9 cellular contexts compared by ENCODE assay signal in genomic region chr2:237604960-237605359, GRCh38. TPM values are rescaled to one million over a fixed set of nuclear protein-coding genes. Genes with fewer than 3 reads are reported as not detected.
DNase-seq lines count a peak whose midpoint lies in the region; ATAC-seq and TF ChIP-seq lines count a peak whose summit lies in the region.
"Had no signal": no experiment of that assay in that cellular context is flagged by ENCODE, and none has a peak within 500 bp of the region (broad histone marks: within the 10 kb centered on the region; RNA-seq: fewer than 3 reads in every experiment).

No MANE protein-coding gene starts in this region.

- no peak overlapping the region for H2BK12ac ChIP-seq in neuronal stem cell (ENCODE audit: low read length)

- no peak overlapping the region for H3K14ac ChIP-seq in neuronal stem cell (ENCODE audit: low read length)

- peaks cover 6 to 11% of the 10 kb centered on the region in 2 donors for H3K4me1 ChIP-seq in neuronal stem cell (ENCODE audit: control insufficient read depth in 2 of 2, insufficient read depth in 1 of 2, low read depth in 1 of 2, low read length in 2 of 2)

- H2BK120ac ChIP-seq in neuronal stem cell (ENCODE audit: low read depth, low read length): no peak overlapping the region

- H3K36me3 Mint-ChIP-seq in chondrocyte (ENCODE audit: low read depth): no peaks in the 10 kb centered on the region

- no peak overlapping the region for H3K27ac Mint-ChIP-seq in chondrocyte (ENCODE audit: unreplicated experiment)

- H3K18ac ChIP-seq in neuronal stem cell (ENCODE audit: low read length): peak overlapping the region; percentile 32

- H3K4me3 Mint-ChIP-seq in chondrocyte (ENCODE audit: unreplicated experiment): no peak overlapping the region

- peaks cover 3 to 6% of the 10 kb centered on the region in 2 donors for H3K9me3 ChIP-seq in neuronal stem cell (replicated peaks in 1 of 2; ENCODE audit: control insufficient read depth in 2 of 2, insufficient read depth in 1 of 2, low read depth in 1 of 2, low read length in 2 of 2)

- peaks cover 21% of the 10 kb centered on the region for H3K4me1 Mint-ChIP-seq in chondrocyte (ENCODE audit: low read depth)

- no peak overlapping the region for H3K27ac ChIP-seq in neuronal stem cell (replicated peaks; ENCODE audit: low read length)

- no peak overlapping the region for H2BK5ac ChIP-seq in neuronal stem cell (ENCODE audit: low read length)

- no peak overlapping the region for H4K8ac ChIP-seq in neuronal stem cell (ENCODE audit: low read depth, low read length)

- no peaks in the 10 kb centered on the region for H3K9me3 Mint-ChIP-seq in chondrocyte (ENCODE audit: low read depth)

- no peak overlapping the region for H3K4me2 ChIP-seq in neuronal stem cell (ENCODE audit: insufficient read depth, low read length, poor library complexity, severe bottlenecking)

- H4K91ac ChIP-seq in neuronal stem cell (ENCODE audit: low read depth, low read length, poor library complexity): no peak overlapping the region

- WGBS in neuronal stem cell (ENCODE audit: extremely low coverage in 2 of 2, insufficient read length in 2 of 2, insufficient replicate concordance in 1 of 2), 2 donors: no CpG with 5 or more reads among the region's 9 CpGs

- no peak overlapping the region for H2AK5ac ChIP-seq in neuronal stem cell (ENCODE audit: low read depth, low read length)

- no peaks in the 10 kb centered on the region for H3K27me3 Mint-ChIP-seq in chondrocyte (ENCODE audit: low read depth)

- H3K4ac ChIP-seq in neuronal stem cell (ENCODE audit: low read length): no peak overlapping the region

- H3K23ac ChIP-seq in neuronal stem cell (ENCODE audit: low read depth, low read length, poor library complexity): peak overlapping the region; percentile 8

- no peak overlapping the region for H3K4me3 ChIP-seq in neuronal stem cell (ENCODE audit: low read length in 2 of 2)

- H3K79me1 ChIP-seq in neuronal stem cell (ENCODE audit: low read depth, low read length): no peaks in the 10 kb centered on the region

- H2BK15ac ChIP-seq in neuronal stem cell (ENCODE audit: low read length): no peak overlapping the region

- peak; percentile 49 for TF ChIP-seq CTCF in chondrocyte (IDR thresholded peaks at IDR 0.05)

- no peaks in the 10 kb centered on the region for H3K36me3 ChIP-seq in neuronal stem cell (replicated peaks in 1 of 2; ENCODE audit: control insufficient read depth in 2 of 2, insufficient read depth in 2 of 2, low read length in 2 of 2)

- no peak overlapping the region for H2AFZ ChIP-seq in neuronal stem cell (ENCODE audit: low read length)

- DNase-seq in NCI-H748 (lab: John Stamatoyannopoulos, UW; ENCODE audit: unreplicated experiment) (peak; percentile 27), NCI-H748 treated with DMSO at 0.1 percent for 48 hours (lab: John Stamatoyannopoulos, UW) (no peak), HT-29 (ENCODE audit: low spot score) (peak; percentile 50), chondrocyte (ENCODE audit: low spot score) (no peak), neuronal stem cell (ENCODE audit: low spot score) (no peak), SKM-1 treated with dmso at 0.1 percent for 144 hours (lab: John Stamatoyannopoulos, UW; ENCODE audit: unreplicated experiment) (no peak)
- DNase-seq: COR-L47 had no signal

- no peak overlapping the region for H3K9ac ChIP-seq in neuronal stem cell (ENCODE audit: low read depth, low read length, poor library complexity)

- no peak for ATAC-seq in GM19395 (IDR thresholded peaks at IDR 0.05; ENCODE audit: unreplicated experiment)
- ATAC-seq in HG02970 (IDR thresholded peaks at IDR 0.05; ENCODE audit: low FRiP score, unreplicated experiment): no peak

- peaks cover 0 to 2% (median 0%) of the 10 kb centered on the region in 3 experiments for H3K27me3 ChIP-seq in neuronal stem cell (ENCODE audit: control insufficient read depth in 3 of 3, insufficient read depth in 3 of 3, low read depth in 1 of 3, low read length in 3 of 3)

RNA-seq across cellular contexts. Expression of gene RAB17, which starts 14.4 kb away (rescaled TPM):
- total RNA-seq in HT-29 (2014; rRNA removed; shearing (Covaris generic)): 44.2 and 65.1 TPM in 2 replicates
- total RNA-seq in chondrocyte: 0.25 to 0.95 TPM (median 0.68 TPM) in 3 replicates
- polyA plus RNA-seq in neuronal stem cell (2013, experiment 1 of 2): 0.15 TPM
- not detected for polyA plus RNA-seq in neuronal stem cell (2013, experiment 2 of 2)

RNA-seq across cellular contexts. Expression of gene LRRFIP1, which starts 22.4 kb away (rescaled TPM):
- 91.0 and 97.1 TPM in 2 replicates for total RNA-seq in HT-29 (2014; rRNA removed; shearing (Covaris generic))
- total RNA-seq in chondrocyte: 84.7 to 97.5 TPM (median 91.5 TPM) in 3 replicates
- polyA plus RNA-seq in neuronal stem cell (2013, experiment 1 of 2): 30.3 TPM
- 33.9 TPM for polyA plus RNA-seq in neuronal stem cell (2013, experiment 2 of 2)

RNA-seq across cellular contexts. Expression of gene PRLH, which starts 38.6 kb away (rescaled TPM):
- not detected in 2 replicates for total RNA-seq in HT-29 (2014; rRNA removed; shearing (Covaris generic))
- total RNA-seq in chondrocyte: not detected in 3 replicates
- not detected for polyA plus RNA-seq in neuronal stem cell (2013, experiment 1 of 2)
- polyA plus RNA-seq in neuronal stem cell (2013, experiment 2 of 2): not detected

Comparison
In these comparisons a context has a peak if more than half of its experiments do, and no peak if none do; other contexts are left out.
1. DNase-seq: peak in NCI-H748 (single experiment) and HT-29 (single experiment); none in NCI-H748 treated with DMSO at 0.1 percent for 48 hours (single experiment), chondrocyte (single experiment), neuronal stem cell (single experiment) and SKM-1 treated with dmso at 0.1 percent for 144 hours (single experiment).
2. RNA of gene RAB17, which starts 14.4 kb away (total RNA-seq): 44.2 to 65.1 TPM in HT-29; 0.25 to 0.95 TPM in chondrocyte; every median in the first group is over 10 times any median in the second.